Comparison of ENCODE assay signal across 8 cellular contexts in the genomic region with DNA sequence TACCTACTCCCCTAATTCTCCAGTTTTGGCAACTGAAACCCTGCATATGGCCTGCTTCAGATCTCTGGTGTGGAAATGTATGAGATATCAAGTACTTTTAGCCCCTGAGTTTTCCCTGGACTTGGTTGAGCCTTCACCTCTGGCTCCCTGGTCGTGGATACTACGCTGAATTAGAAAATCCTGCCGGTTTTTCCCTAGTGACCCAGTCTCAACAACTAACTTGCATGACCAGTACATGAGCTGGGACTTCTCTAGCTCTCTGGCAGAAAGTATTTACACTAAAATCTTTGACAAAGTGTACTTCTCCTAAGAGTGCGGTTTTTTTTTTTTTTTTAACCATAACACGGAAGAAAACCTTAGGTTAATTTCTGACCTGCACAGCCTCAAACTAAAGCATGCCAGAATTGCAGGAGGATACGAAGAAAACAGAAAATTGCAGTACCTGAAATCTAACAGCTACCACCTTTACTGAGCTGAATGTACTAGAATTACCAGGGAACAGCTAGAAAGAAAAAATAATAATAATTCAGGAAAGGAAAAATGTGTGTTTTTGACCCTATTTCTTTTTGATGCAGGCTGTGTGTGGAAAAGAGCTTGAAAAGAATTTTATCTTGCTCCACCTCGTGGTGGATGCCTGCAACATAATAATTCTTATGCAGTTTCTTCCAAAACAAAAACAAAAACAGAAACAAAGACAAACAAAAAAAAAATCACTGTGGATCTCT.
A peak's percentile ranks its signal among the peaks of the same experiment; 100 is the strongest.
DNase-seq lines count a peak whose midpoint lies in the region; ATAC-seq and TF ChIP-seq lines count a peak whose summit lies in the region.

No MANE protein-coding gene starts in this region.

- 43% methylated on average over 7 of the region's 7 CpGs for WGBS in esophagus muscularis mucosa

- H3K4me1 ChIP-seq in esophagus muscularis mucosa = no peaks in the 10 kb centered on the region

- no peak for TF ChIP-seq POLR2A in esophagus muscularis mucosa (IDR thresholded peaks at IDR 0.05; ENCODE audit: low read depth)

- intact Hi-C loops in esophagus muscularis mucosa (cut with DNase I) = no loop called here

- DNase-seq in SKM-1 treated with dmso at 0.1 percent for 144 hours (lab: John Stamatoyannopoulos, UW; ENCODE audit: unreplicated experiment) = peak; percentile 23
- no peak for DNase-seq in SKM-1 (lab: John Stamatoyannopoulos, UW; ENCODE audit: unreplicated experiment)
- DNase-seq in NOMO-1 treated with DMSO at 0.1 percent for 48 hours (lab: John Stamatoyannopoulos, UW; ENCODE audit: unreplicated experiment) = peak; percentile 25
- no peak for DNase-seq in esophagus muscularis mucosa (ENCODE audit: extremely low spot score)
- peak; percentile 3 for DNase-seq in pulmonary artery endothelial cell (ENCODE audit: low read depth, low spot score)
- DNase-seq in effector CD8-positive, alpha-beta T cell (lab: John Stamatoyannopoulos, UW) = no peak
- DNase-seq in stimulated activated CD8-positive, alpha-beta memory T cell treated with anti-CD3 and anti-CD28 coated beads, Interleukin-4, amount 100 ng/mL, for 48 hours = no peak

- no peak for TF ChIP-seq EP300 in esophagus muscularis mucosa (IDR thresholded peaks at IDR 0.05)

- no peak overlapping the region for H3K27ac ChIP-seq in esophagus muscularis mucosa (replicated peaks in 1 of 4)

- H3K27me3 ChIP-seq in esophagus muscularis mucosa = no peaks in the 10 kb centered on the region

- H3K9me3 ChIP-seq in esophagus muscularis mucosa = no peaks in the 10 kb centered on the region

- TF ChIP-seq CTCF in esophagus muscularis mucosa (IDR thresholded peaks at IDR 0.05) = peak; percentile 18 to 40 (median 26)

- ATAC-seq in HG02973 (IDR thresholded peaks at IDR 0.05; ENCODE audit: unreplicated experiment) = no peak

- no peak overlapping the region for H3K4me3 ChIP-seq in esophagus muscularis mucosa

- no peaks in the 10 kb centered on the region for H3K36me3 ChIP-seq in esophagus muscularis mucosa

Comparison
In these comparisons a context has a peak if more than half of its experiments do, and no peak if none do; other contexts are left out.
1. DNase-seq: peak in SKM-1 treated with dmso at 0.1 percent for 144 hours (single experiment), NOMO-1 treated with DMSO at 0.1 percent for 48 hours (single experiment) and pulmonary artery endothelial cell (single experiment); none in SKM-1 (single experiment), esophagus muscularis mucosa (single experiment), effector CD8-positive, alpha-beta T cell (single experiment) and stimulated activated CD8-positive, alpha-beta memory T cell treated with anti-CD3 and anti-CD28 coated beads, Interleukin-4, amount 100 ng/mL, for 48 hours (single experiment).